ENCODE assay signal across 8 cellular contexts in the genomic region with DNA sequence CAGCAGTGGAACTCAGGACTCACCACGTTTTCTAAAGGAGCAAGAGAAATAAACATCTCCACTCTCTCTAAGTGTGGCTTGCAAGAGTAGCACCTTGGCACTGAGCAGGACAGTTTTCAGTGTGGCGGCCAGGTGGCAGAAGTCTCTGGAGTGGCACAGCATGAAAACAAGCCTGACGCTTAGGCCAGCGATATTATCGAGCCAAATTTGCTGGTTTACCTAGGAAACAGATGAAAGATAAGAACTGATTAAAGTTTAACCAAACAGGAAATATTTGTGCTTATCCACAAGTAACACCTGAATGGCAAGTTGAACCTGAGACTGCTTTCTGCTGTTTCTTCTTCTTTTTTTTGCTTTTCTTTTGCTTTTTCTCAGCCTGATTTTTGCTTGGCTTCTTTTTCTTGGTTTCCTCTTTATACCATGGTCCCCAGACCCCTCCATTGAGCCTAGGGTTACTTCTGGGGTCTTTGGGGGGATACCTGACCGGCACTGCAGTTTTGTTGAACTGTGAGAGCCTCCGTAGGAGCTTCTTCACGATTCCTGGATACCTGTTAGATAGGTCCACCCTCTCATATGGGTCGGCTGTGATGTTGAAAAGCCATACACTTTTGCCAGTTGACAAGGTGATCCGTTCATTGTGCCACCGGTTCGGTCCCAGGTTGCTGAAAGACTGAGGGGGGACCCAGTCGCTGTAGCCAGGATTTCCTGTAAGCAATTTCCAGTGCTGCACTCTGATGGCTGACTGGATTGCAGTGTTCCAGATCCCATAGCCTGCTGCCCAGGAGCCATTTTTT.
DNase-seq lines count a peak whose midpoint lies in the region; FAIRE-seq and TF ChIP-seq lines count a peak whose summit lies in the region.

No MANE protein-coding gene starts in this region.

- no peak for TF ChIP-seq EP300 in SK-N-SH (IDR thresholded peaks at IDR 0.05; ENCODE audit: borderline replicate concordance in 1 of 2, low read depth in 1 of 2, low read length in 1 of 2)

- H3K4me1 Mint-ChIP-seq in T-helper 1 cell treated with Interleukin-12 subunit alpha and Interleukin-12 subunit beta and Interleukin-4 antibody, amounts not matched to agents 30 μg/mL and 1 μg/mL, for 36 hours (ENCODE audit: low read depth): peaks cover 31% of the 10 kb centered on the region

- H3K9ac ChIP-seq in SK-N-SH: no peak overlapping the region

- DNase-seq in GM19239 (ENCODE audit: insufficient read length, low spot score): no peak
- DNase-seq in central memory CD4-positive, alpha-beta T cell: peak; percentile 83
- peak; percentile 65 for DNase-seq in stimulated activated CD4-positive, alpha-beta T cell treated with anti-CD3 and anti-CD28 coated beads, Interleukin-1b, Interleukin-23, amount 100 ng/mL, for 48 hours
- DNase-seq in COLO829 (ENCODE audit: low spot score): no peak
- no peak for DNase-seq in SK-N-SH
- no peak for DNase-seq in A172 (ENCODE audit: low spot score)
- no peak for DNase-seq in frontal cortex (ENCODE audit: low spot score in 2 of 2)

- POLR2A ChIA-PET in SK-N-SH (lab: Yijun Ruan, JAX): no interaction called here

- H3K36me3 ChIP-seq in SK-N-SH (replicated peaks in 1 of 2; ENCODE audit: control insufficient read depth in 1 of 2, insufficient read depth in 2 of 2, low read length in 1 of 2): peaks cover 30 to 61% of the 10 kb centered on the region in 2 experiments

- no peaks in the 10 kb centered on the region for H3K9me3 Mint-ChIP-seq in T-helper 1 cell treated with Interleukin-12 subunit alpha and Interleukin-12 subunit beta and Interleukin-4 antibody, amounts not matched to agents 30 μg/mL and 1 μg/mL, for 36 hours

- peaks cover 30% of the 10 kb centered on the region for H3F3A ChIP-seq in SK-N-SH (replicated peaks; ENCODE audit: insufficient read depth)

- no peaks in the 10 kb centered on the region for H3K9me2 ChIP-seq in SK-N-SH

- no peak overlapping the region; a peak in 1 of 4 replicates for H3K27ac ChIP-seq in SK-N-SH (ENCODE audit: low read depth in 2 of 2, low read length in 1 of 2)

- H3K4me3 ChIP-seq in SK-N-SH (ENCODE audit: low read depth in 2 of 2, low read length in 1 of 2): no peak overlapping the region

- TF ChIP-seq CTCF in SK-N-SH (IDR thresholded peaks at IDR 0.05): no peak

- H3K79me2 ChIP-seq in SK-N-SH (ENCODE audit: insufficient read depth): peaks cover 64% of the 10 kb centered on the region

- FAIRE-seq in GM19239 (lab: Jason Lieb, UNC) (peak; percentile 77), frontal cortex (lab: Jason Lieb, UNC) (no peak)

- H4K20me1 ChIP-seq in SK-N-SH (ENCODE audit: insufficient read depth): peaks cover 11% of the 10 kb centered on the region; the same call in 1 of the 2 replicates

- peaks cover 0 to 10% of the 10 kb centered on the region in 2 experiments; a peak in 1 of 4 replicates for H3K4me1 ChIP-seq in SK-N-SH (ENCODE audit: control insufficient read depth in 1 of 2, insufficient read depth in 2 of 2, low read depth in 1 of 2, low read length in 1 of 2)

- 83% methylated on average over 8 of the region's 13 CpGs for WGBS in SK-N-SH (ENCODE audit: low lambda C conversion rate)

- no peak overlapping the region for H2AFZ ChIP-seq in SK-N-SH (ENCODE audit: low read depth)

- H3K27ac Mint-ChIP-seq in T-helper 1 cell treated with Interleukin-12 subunit alpha and Interleukin-12 subunit beta and Interleukin-4 antibody, amounts not matched to agents 30 μg/mL and 1 μg/mL, for 36 hours: peak overlapping the region; percentile 52

- no peak for TF ChIP-seq RAD21 in SK-N-SH (IDR thresholded peaks at IDR 0.05; ENCODE audit: low read length)

- CTCF ChIA-PET in SK-N-SH (lab: Yijun Ruan, JAX): no interaction called here

- H3K4me2 ChIP-seq in SK-N-SH: no peak overlapping the region

- no peaks in the 10 kb centered on the region for H3K27me3 Mint-ChIP-seq in T-helper 1 cell treated with Interleukin-12 subunit alpha and Interleukin-12 subunit beta and Interleukin-4 antibody, amounts not matched to agents 30 μg/mL and 1 μg/mL, for 36 hours (ENCODE audit: low read depth)

- peak overlapping the region; percentile 38 for H3K4me3 Mint-ChIP-seq in T-helper 1 cell treated with Interleukin-12 subunit alpha and Interleukin-12 subunit beta and Interleukin-4 antibody, amounts not matched to agents 30 μg/mL and 1 μg/mL, for 36 hours

- H3K27me3 ChIP-seq in SK-N-SH (ENCODE audit: insufficient read depth): no peaks in the 10 kb centered on the region

- H3K9me3 ChIP-seq in SK-N-SH: no peaks in the 10 kb centered on the region

- no peaks in the 10 kb centered on the region for H3K36me3 Mint-ChIP-seq in T-helper 1 cell treated with Interleukin-12 subunit alpha and Interleukin-12 subunit beta and Interleukin-4 antibody, amounts not matched to agents 30 μg/mL and 1 μg/mL, for 36 hours (ENCODE audit: low read depth)

TF ChIP-seq in SK-N-SH, 30 proteins besides CTCF, POLR2A, EP300 and RAD21:
- no peak for TF ChIP-seq MXI1 (IDR thresholded peaks at IDR 0.05; ENCODE audit: low read depth, low read length)
- no peak for TF ChIP-seq TEAD4 (IDR thresholded peaks at IDR 0.05; ENCODE audit: borderline replicate concordance, insufficient read depth)
- no peak for TF ChIP-seq NRF1 (IDR thresholded peaks at IDR 0.05; ENCODE audit: low read depth, low read length)
- TF ChIP-seq MEF2A (IDR thresholded peaks at IDR 0.05; ENCODE audit: borderline replicate concordance, low read depth): no peak
- no peak for TF ChIP-seq JUND (IDR thresholded peaks at IDR 0.05)
- TF ChIP-seq TAF1 (IDR thresholded peaks at IDR 0.05; ENCODE audit: borderline replicate concordance, low read depth, low read length): no peak
- no peak for TF ChIP-seq MAX (IDR thresholded peaks at IDR 0.05; ENCODE audit: low read depth)
- no peak for TF ChIP-seq USF2 (IDR thresholded peaks at IDR 0.05; ENCODE audit: borderline replicate concordance, low read depth, low read length)
- no peak for TF ChIP-seq FOSL2 (IDR thresholded peaks at IDR 0.05; ENCODE audit: borderline replicate concordance, low read depth)
- no peak for TF ChIP-seq EZH2phosphoT487 (IDR thresholded peaks at IDR 0.05; ENCODE audit: borderline replicate concordance, low read depth)
- TF ChIP-seq SMC3 (IDR thresholded peaks at IDR 0.05; ENCODE audit: low read depth, low read length): no peak

Comparison
In these comparisons a context has a peak if more than half of its experiments do, and no peak if none do; other contexts are left out.
1. DNase-seq: peak in central memory CD4-positive, alpha-beta T cell (single experiment) and stimulated activated CD4-positive, alpha-beta T cell treated with anti-CD3 and anti-CD28 coated beads, Interleukin-1b, Interleukin-23, amount 100 ng/mL, for 48 hours (single experiment); none in GM19239 (single experiment), COLO829 (single experiment), SK-N-SH (single experiment), A172 (single experiment) and frontal cortex (0 of 2).